In genomic region chr17:75906143-75906884, GRCh38 we compare ENCODE assay signal across 1 cellular context.
TF ChIP-seq lines count a peak whose summit lies in the region.

No MANE protein-coding gene starts in this region.

TF ChIP-seq in IMR-90, 13 proteins besides CTCF, POLR2A, EP300 and RAD21:
- no peak for TF ChIP-seq BHLHE40 (IDR thresholded peaks at IDR 0.05; ENCODE audit: low read depth, low read length)
- no peak for TF ChIP-seq CEBPB (IDR thresholded peaks at IDR 0.05; ENCODE audit: low read depth, low read length)
- TF ChIP-seq SMC3 (IDR thresholded peaks at IDR 0.05; ENCODE audit: low read depth, low read length) = no peak
- TF ChIP-seq MXI1 (IDR thresholded peaks at IDR 0.05; ENCODE audit: borderline replicate concordance, low read depth, low read length) = no peak
- no peak for TF ChIP-seq ELK1 (IDR thresholded peaks at IDR 0.05; ENCODE audit: borderline replicate concordance, low read depth, low read length)
- TF ChIP-seq CHD1 (IDR thresholded peaks at IDR 0.05; ENCODE audit: low read depth, low read length) = no peak
TF ChIP-seq in IMR-90: peak in this region for 0.
